In genomic region chr17:75371339-75371738, GRCh38 we compare ENCODE assay signal across 13 cellular contexts. TPM values are rescaled to one million over a fixed set of nuclear protein-coding genes. Genes with fewer than 3 reads are reported as not detected.
DNase-seq lines count a peak whose midpoint lies in the region; ATAC-seq, FAIRE-seq and TF ChIP-seq lines count a peak whose summit lies in the region.
"Had no signal": no experiment of that assay in that cellular context is flagged by ENCODE, and none has a peak within 500 bp of the region (broad histone marks: within the 10 kb centered on the region; RNA-seq: fewer than 3 reads in every experiment).

No MANE protein-coding gene starts in this region.

- H3K4me1 Mint-ChIP-seq in progenitor cell of endocrine pancreas (ENCODE audit: low read depth) (peaks cover 14% of the 10 kb centered on the region), GM23338 (peaks cover 27% of the 10 kb centered on the region)

- 30% methylated on average over 6 of the region's 6 CpGs for WGBS in GM12878 (ENCODE audit: insufficient coverage, insufficient replicate concordance, low lambda C conversion rate, missing lambda C conversion rate)

- no peak for TF ChIP-seq RAD21 in GM12878 (IDR thresholded peaks at IDR 0.05; ENCODE audit: insufficient read depth, low read depth, low read length)

- H3K9me3 Mint-ChIP-seq in progenitor cell of endocrine pancreas (ENCODE audit: low read depth) = no peaks in the 10 kb centered on the region
- H3K9me3 Mint-ChIP-seq in GM23338 = no peaks in the 10 kb centered on the region
- H3K9me3 Mint-ChIP-seq: activated T-cell treated with anti-CD3 and anti-CD28 coated beads, Interleukin-2, amount 50 U/mL, for 4 hours; type B pancreatic cell had no signal

- no peaks in the 10 kb centered on the region for H3K27me3 ChIP-seq in GM12878 (replicated peaks in 1 of 2; ENCODE audit: control insufficient read depth in 2 of 2, insufficient read depth in 2 of 2, low read length in 1 of 2)
- H3K27me3 ChIP-seq in GM23338 (ENCODE audit: insufficient read depth) = no peaks in the 10 kb centered on the region

- RAD21 ChIA-PET in GM12878 (lab: Charles Lee; ENCODE audit: unreplicated experiment) = interaction anchor here (1.2 to 1.4 kb wide), 2 partner anchors 9 to 27 kb away, joined by 3 read pairs; no protein-coding TSS in a partner anchor

- CTCF ChIA-PET in GM12878 (lab: Yijun Ruan, JAX) = interaction anchor here (1.3 to 3.0 kb wide), 3 partner anchors 22 to 49 kb away, joined by 3 to 9 read pairs (median 6); no protein-coding TSS in a partner anchor

- peak overlapping the region; percentile 38 for H3K27ac Mint-ChIP-seq in progenitor cell of endocrine pancreas
- no peak overlapping the region for H3K27ac Mint-ChIP-seq in GM23338
- H3K27ac Mint-ChIP-seq: type B pancreatic cell had no signal

- no peaks in the 10 kb centered on the region for H3K27me3 Mint-ChIP-seq in progenitor cell of endocrine pancreas
- H3K27me3 Mint-ChIP-seq in GM23338 (ENCODE audit: insufficient read depth, low read depth, poor library complexity) = no peaks in the 10 kb centered on the region
- H3K27me3 Mint-ChIP-seq: type B pancreatic cell had no signal

- H3K4me2 ChIP-seq in GM12878 (ENCODE audit: control insufficient read depth, insufficient read depth) (peak overlapping the region; percentile 6), GM23338 (no peak overlapping the region)

- H3F3A ChIP-seq in GM23338 (replicated peaks; ENCODE audit: low read depth) = 0 out of 2 replicates have a peak, but pooled peaks cover 5% of the 10 kb centered on the region

- intact Hi-C loops in GM12878 (cut with micrococcal nuclease; ENCODE audit: unreplicated experiment) = no loop called here

- H4K20me1 ChIP-seq in GM12878 (ENCODE audit: control insufficient read depth, insufficient read depth) = peaks cover 12% of the 10 kb centered on the region
- H4K20me1 ChIP-seq in GM23338 (replicated peaks; ENCODE audit: insufficient read depth) = peaks cover 55% of the 10 kb centered on the region

- H2AFZ ChIP-seq in GM12878 (ENCODE audit: control insufficient read depth, low read depth, low read length) = no peak overlapping the region
- H2AFZ ChIP-seq in GM23338 = no peak overlapping the region

- TF ChIP-seq EP300 in GM12878 (IDR thresholded peaks at IDR 0.05; ENCODE audit: borderline replicate concordance in 1 of 2, control insufficient read depth in 1 of 2, low read depth in 2 of 2, low read length in 2 of 2) = no peak

- no peak for TF ChIP-seq POLR2A in GM12878 (IDR thresholded peaks at IDR 0.05; ENCODE audit: low read depth, low read length)

- SMC1A ChIA-PET in GM12878 (lab: Charles Lee; ENCODE audit: uncharacterized antibody, unreplicated experiment) = interaction anchor here (1.1 to 7.6 kb wide), 3 partner anchors 22 to 50 kb away, joined by 3 to 27 read pairs (median 11); no protein-coding TSS in a partner anchor

- H3K9me3 ChIP-seq in GM12878 (replicated peaks; ENCODE audit: control insufficient read depth, insufficient read depth, low read length) = no peaks in the 10 kb centered on the region

- peak; percentile 51 for ATAC-seq in GM12878
- no peak for ATAC-seq in GM23338

- no peak overlapping the region for H3K9ac ChIP-seq in GM12878 (ENCODE audit: control insufficient read depth, insufficient read depth, low read length)

- H3K36me3 Mint-ChIP-seq in progenitor cell of endocrine pancreas (ENCODE audit: insufficient read depth) (peaks cover 5% of the 10 kb centered on the region), GM23338 (ENCODE audit: low read depth) (peaks cover 5% of the 10 kb centered on the region; the same call in 2 of the 3 replicates)

- H3K27ac ChIP-seq in GM12878 (ENCODE audit: control insufficient read depth, insufficient read depth) (peak overlapping the region; percentile 27; the same call in 1 of the 2 replicates), GM23338 (ENCODE audit: low read depth) (no peak overlapping the region)

- POLR2A ChIA-PET in GM12878 (lab: Charles Lee) = interaction anchor here (2.0 to 2.6 kb wide), 2 partner anchors 9 to 26 kb away, joined by 5 to 7 read pairs; no protein-coding TSS in a partner anchor

- BruUV-seq in GM12878 (replicated peaks; lab: Mats Ljungman, UMichigan) = no TSS peak

- H3K4me1 ChIP-seq in GM12878 (ENCODE audit: control insufficient read depth, insufficient read depth, low read length) (peaks cover 24% of the 10 kb centered on the region), GM23338 (ENCODE audit: insufficient read depth) (peaks cover 43% of the 10 kb centered on the region)

- H3K79me2 ChIP-seq in GM12878 (ENCODE audit: control insufficient read depth, insufficient read depth, low read length) = peaks cover 91% of the 10 kb centered on the region
- H3K79me2 ChIP-seq in GM23338 (replicated peaks; ENCODE audit: insufficient read depth) = peaks cover 100% of the 10 kb centered on the region

- H3K4me3 ChIP-seq in GM12878 (no peak overlapping the region), GM23338 (no peak overlapping the region)

- H3K36me3 ChIP-seq in GM12878 (ENCODE audit: control insufficient read depth in 2 of 2, insufficient read depth in 2 of 2, low read length in 1 of 2) (peaks cover 5 to 32% of the 10 kb centered on the region in 2 experiments), GM23338 (ENCODE audit: insufficient read depth) (no peaks in the 10 kb centered on the region)

- peak; percentile 61 for DNase-seq in SKM-1 treated with dmso at 0.1 percent for 144 hours (lab: John Stamatoyannopoulos, UW; ENCODE audit: unreplicated experiment)
- no peak for DNase-seq in SKM-1 (lab: John Stamatoyannopoulos, UW; ENCODE audit: unreplicated experiment)
- DNase-seq in M059J (ENCODE audit: low read depth) = peak; percentile 27
- no peak for DNase-seq in GM12878 (ENCODE audit: low read depth, low spot score)
- no peak for DNase-seq in progenitor cell of endocrine pancreas (ENCODE audit: low spot score, unreplicated experiment)
- DNase-seq in GM23338 (ENCODE audit: low spot score) = no peak
- DNase-seq in medulla oblongata (ENCODE audit: extremely low spot score) = no peak
- no peak for DNase-seq in cerebellum (ENCODE audit: low spot score)
- DNase-seq: activated T-cell treated with anti-CD3 and anti-CD28 coated beads, Interleukin-2, amount 50 U/mL, for 4 hours; foreskin melanocyte; KG1; stimulated activated CD4-positive, alpha-beta T cell treated with anti-CD3 and anti-CD28 coated beads, Interleukin-4, amount 100 ng/mL, for 4 hours had no signal

- no peaks in the 10 kb centered on the region for H3K9me2 ChIP-seq in GM23338 (ENCODE audit: insufficient read depth)

- in situ Hi-C loops in GM12878 (cut with MboI) = no loop called here

- no peak for FAIRE-seq in GM12878 (lab: Jason Lieb, UNC)

- TF ChIP-seq CTCF in GM12878 (IDR thresholded peaks at IDR 0.05 in 2 of 3, conservative IDR thresholded peaks at IDR 0.05 in 1 of 3; ENCODE audit: control insufficient read depth in 2 of 3, extremely low read depth in 1 of 3, insufficient read depth in 1 of 3, low read depth in 3 of 3, low read length in 3 of 3) = no peak
- no peak for TF ChIP-seq CTCF in progenitor cell of endocrine pancreas (IDR thresholded peaks at IDR 0.05; ENCODE audit: unreplicated experiment)
- no peak for TF ChIP-seq CTCF in GM23338 (conservative IDR thresholded peaks at IDR 0.05; ENCODE audit: low read depth in 2 of 2)

- H3K4me3 Mint-ChIP-seq in progenitor cell of endocrine pancreas (ENCODE audit: low read depth) (no peak overlapping the region), GM23338 (no peak overlapping the region)
- H3K4me3 Mint-ChIP-seq: activated T-cell treated with anti-CD3 and anti-CD28 coated beads, Interleukin-2, amount 50 U/mL, for 4 hours; type B pancreatic cell had no signal

TF ChIP-seq in GM12878, 131 proteins besides CTCF, POLR2A, EP300 and RAD21 (continues in another document):
- no peak for TF ChIP-seq CBX3 (IDR thresholded peaks at IDR 0.05; ENCODE audit: borderline replicate concordance, low read depth)
- TF ChIP-seq BACH1 (IDR thresholded peaks at IDR 0.05; ENCODE audit: borderline replicate concordance) = peak; percentile 87; the same call in 1 of the 2 replicates

TF ChIP-seq in GM23338, 12 proteins besides CTCF, POLR2A, EP300 and RAD21 (continues in another document):
- TF ChIP-seq ZNF331 (CRISPR knock-in tag; IDR thresholded peaks at IDR 0.05; ENCODE audit: low read depth) = no peak

RNA-seq across cellular contexts. Expression of gene GRB2, which starts 34.1 kb away (rescaled TPM):
- total RNA-seq in M059J (2014; rRNA removed; shearing (Covaris generic)) = 77.5 and 109 TPM in 2 replicates
- total RNA-seq in GM12878 (2013; cell fraction: nucleolus; rRNA removed) = 189 and 244 TPM in 2 replicates
- total RNA-seq in GM12878 (2014; rRNA removed) = 161 and 168 TPM in 2 replicates
- total RNA-seq in GM12878 (2014; rRNA removed; fragmentation: Illumina TruSeq; extraction: Trizol) = 113 and 118 TPM in 2 replicates
- total RNA-seq in GM12878 (2021) = 207 and 214 TPM in 2 replicates
- polyA plus RNA-seq in GM12878 (2011; ENCODE audit: low read depth) = 75.8 TPM
- polyA plus RNA-seq in GM12878 (2011; rRNA removed) = 133 and 196 TPM in 2 replicates
- polyA plus RNA-seq in GM12878 (2011; cell fraction: cytosol; rRNA removed) = 121 and 130 TPM in 2 replicates
- 40.5 and 43.7 TPM in 2 replicates for polyA plus RNA-seq in GM12878 (2011; cell fraction: nucleus; rRNA removed)
- 118 and 123 TPM in 2 replicates for polyA plus RNA-seq in GM12878 (2012)
- polyA plus RNA-seq in GM12878 (2014; fragmentation: Illumina TruSeq; extraction: Trizol) = 141 and 201 TPM in 2 replicates
- polyA plus RNA-seq in GM12878 (2014; fragmentation: Nextera tagmentation; extraction: Ambion mirVana) = 100 to 1,000 TPM; 113 to 152 TPM
- 164 and 180 TPM in 2 replicates for polyA plus RNA-seq in GM12878 (2014; rRNA removed)
- polyA plus RNA-seq in GM12878 (2016; fragmentation: Nextera tagmentation; extraction: Ambion mirVana) = 100 to 1,000 TPM; 263 to 268 TPM
- 52.6 and 94.4 TPM in 2 replicates for polyA minus RNA-seq in GM12878 (2011; rRNA and poly(A)+ RNA removed)
- 19.2 and 20.6 TPM in 2 replicates for polyA minus RNA-seq in GM12878 (2011; cell fraction: cytosol; rRNA and poly(A)+ RNA removed)
- 31.8 and 65.3 TPM in 2 replicates for polyA minus RNA-seq in GM12878 (2011; cell fraction: nucleus; rRNA and poly(A)+ RNA removed)
- total RNA-seq in progenitor cell of endocrine pancreas = 84.8 and 87.5 TPM in 2 replicates
- 112 and 121 TPM in 2 replicates for total RNA-seq in GM23338 (2014; rRNA removed; shearing (Covaris generic))
- 89.0 and 99.9 TPM in 2 replicates for polyA plus RNA-seq in GM23338 (2016; fragmentation: Nextera tagmentation; extraction: Ambion mirVana)
- 74.9 TPM for total RNA-seq in cerebellum

Comparison
In these comparisons a context has a peak if more than half of its experiments do, and no peak if none do; other contexts are left out.
1. DNase-seq: peak in SKM-1 treated with dmso at 0.1 percent for 144 hours (single experiment) and M059J (single experiment); none in SKM-1 (single experiment), GM12878 (single experiment), progenitor cell of endocrine pancreas (single experiment), GM23338 (single experiment), medulla oblongata (single experiment) and cerebellum (single experiment).